In the genomic region with DNA sequence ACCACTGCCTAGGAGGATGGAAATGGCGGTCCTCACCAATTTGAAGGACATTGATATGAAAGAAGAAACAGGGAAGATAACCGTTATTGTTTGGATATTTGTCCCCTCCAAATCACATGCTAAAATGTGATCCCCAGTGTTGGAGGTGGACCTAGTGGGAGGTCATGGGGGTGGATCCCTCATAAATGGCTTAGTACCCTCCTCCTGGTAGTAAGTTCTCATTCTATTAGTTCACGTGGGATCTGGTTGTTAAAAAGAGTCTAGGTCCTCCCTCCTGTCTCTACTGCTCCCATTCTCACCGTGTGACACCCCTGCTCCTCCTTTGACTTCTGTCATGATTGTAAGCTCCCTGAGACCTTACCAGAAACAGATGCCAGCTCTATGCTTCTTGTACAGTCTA, we compare ENCODE assay signal across 8 cellular contexts.
"Had no signal": no experiment of that assay in that cellular context is flagged by ENCODE, and none has a peak within 500 bp of the region (broad histone marks: within the 10 kb centered on the region; RNA-seq: fewer than 3 reads in every experiment).

No MANE protein-coding gene starts in this region.

- H3K4me1 ChIP-seq: HAP-1 had no signal

- H3K9ac ChIP-seq: GM23248 had no signal

- ATAC-seq: HCT116, HepG2 had no signal

- H3K4me3 ChIP-seq: GM23248, HAP-1 had no signal

- H3K27me3 Mint-ChIP-seq: IgD-negative memory B cell had no signal

- H3K9me3 ChIP-seq: HAP-1 had no signal

- DNase-seq: GM23248, GOT3, H7 had no signal

- H3K36me3 ChIP-seq: HAP-1 had no signal

- H3K4me3 Mint-ChIP-seq: IgD-negative memory B cell had no signal

- H2AFZ ChIP-seq: GM23248 had no signal

- H3K27ac ChIP-seq: GM23248, HL-60 had no signal
